Comparison of ENCODE assay signal across 8 cellular contexts in the genomic region with DNA sequence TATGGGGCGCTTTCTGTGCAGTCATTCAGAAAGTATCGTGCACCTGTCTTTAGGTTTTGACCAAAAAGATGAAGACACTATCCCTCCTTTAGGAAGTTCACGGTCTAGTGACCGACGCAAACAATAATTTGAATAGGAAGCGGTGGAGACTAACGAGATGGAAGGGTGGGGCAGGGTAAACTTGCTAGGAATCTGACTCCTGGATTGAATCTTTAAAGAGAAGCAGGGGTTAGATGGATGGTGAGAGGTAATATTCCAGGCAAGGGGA. TPM values are rescaled to one million over a fixed set of nuclear protein-coding genes. Genes with fewer than 3 reads are reported as not detected.
A peak's percentile ranks its signal among the peaks of the same experiment; 100 is the strongest.
DNase-seq lines count a peak whose midpoint lies in the region; ATAC-seq and TF ChIP-seq lines count a peak whose summit lies in the region.

No MANE protein-coding gene starts in this region.

- H3K9me3 ChIP-seq in ascending aorta = no peaks in the 10 kb centered on the region

- no peak overlapping the region for H3K4ac ChIP-seq in mesendoderm (ENCODE audit: low read depth, low read length)

- peak overlapping the region; percentile 48 for H2AK5ac ChIP-seq in mesendoderm (ENCODE audit: low read length)

- no peaks in the 10 kb centered on the region for H3K36me3 ChIP-seq in ascending aorta
- no peaks in the 10 kb centered on the region for H3K36me3 ChIP-seq in mesendoderm (ENCODE audit: control insufficient read depth, insufficient read depth, low read length)

- H2BK15ac ChIP-seq in mesendoderm (replicated peaks; ENCODE audit: low read depth) = no peak overlapping the region

- peak overlapping the region; percentile 76 for H3K4me3 ChIP-seq in GM08714 (ENCODE audit: low read length)
- peak overlapping the region; percentile 78 to 81 for H3K4me3 ChIP-seq in ascending aorta
- H3K4me3 ChIP-seq in mesendoderm (ENCODE audit: low read length) = no peak overlapping the region

- no CpG with 5 or more reads among the region's 7 CpGs for WGBS in mesendoderm (ENCODE audit: extremely low coverage, insufficient coverage, low lambda C conversion rate)

- peak overlapping the region; percentile 56 for H3K9ac ChIP-seq in mesendoderm (ENCODE audit: low read length)

- H3K79me1 ChIP-seq in mesendoderm (ENCODE audit: low read length) = peaks cover 2% of the 10 kb centered on the region

- TF ChIP-seq CTCF in ascending aorta (IDR thresholded peaks at IDR 0.05) = no peak

- peak overlapping the region; percentile 51 for H3K4me2 ChIP-seq in mesendoderm (ENCODE audit: low read length)

- H4K5ac ChIP-seq in mesendoderm (ENCODE audit: low read length) = peak overlapping the region; percentile 89

- DNase-seq in ascending aorta (ENCODE audit: low spot score in 2 of 2) = no peak
- no peak for DNase-seq in mesendoderm
- DNase-seq in cerebellar nuclear complex (lab: John Stamatoyannopoulos, UW) = no peak
- no peak for DNase-seq in T-helper 9 cell

- H3K23ac ChIP-seq in mesendoderm (ENCODE audit: low read length) = no peak overlapping the region

- H2BK120ac ChIP-seq in mesendoderm (ENCODE audit: low read depth, low read length) = no peak overlapping the region

- H3K79me2 ChIP-seq in mesendoderm (ENCODE audit: control insufficient read depth, insufficient read depth, low read length) = peaks cover 35% of the 10 kb centered on the region

- H2BK5ac ChIP-seq in mesendoderm (ENCODE audit: low read length) = no peak overlapping the region

- H4K8ac ChIP-seq in mesendoderm (ENCODE audit: low read depth, low read length) = peak overlapping the region; percentile 30

- no peak overlapping the region for H3K18ac ChIP-seq in mesendoderm (ENCODE audit: low read length)

- peak overlapping the region; percentile 57 for H3K56ac ChIP-seq in mesendoderm (ENCODE audit: low read length)

- ATAC-seq in HG03460 (IDR thresholded peaks at IDR 0.05; ENCODE audit: unreplicated experiment) (peak; percentile 21), GM21390 (IDR thresholded peaks at IDR 0.05; ENCODE audit: unreplicated experiment) (no peak), HG03196 (IDR thresholded peaks at IDR 0.05; ENCODE audit: unreplicated experiment) (no peak)

- H3K27me3 ChIP-seq in ascending aorta (no peaks in the 10 kb centered on the region), mesendoderm (ENCODE audit: insufficient read depth, low read length, poor library complexity) (no peaks in the 10 kb centered on the region)

- intact Hi-C loops in ascending aorta (cut with DNase I) = no loop called here

- peaks cover 0 to 5% of the 10 kb centered on the region in 2 donors for H3K4me1 ChIP-seq in ascending aorta
- peaks cover 2% of the 10 kb centered on the region for H3K4me1 ChIP-seq in mesendoderm (ENCODE audit: control insufficient read depth, low read depth, low read length)

- H3K27ac ChIP-seq in ascending aorta = peak overlapping the region; percentile 70 to 98
- no peak overlapping the region for H3K27ac ChIP-seq in mesendoderm (ENCODE audit: low read depth, low read length)

RNA-seq across cellular contexts. Expression of a gene that starts 0.6 kb away (rescaled TPM):
- total RNA-seq in ascending aorta = 12.3 TPM
- polyA plus RNA-seq in mesendoderm (2013, experiment 1 of 2) = 117 TPM
- polyA plus RNA-seq in mesendoderm (2013, experiment 2 of 2) = 116 TPM

RNA-seq across cellular contexts. Expression of a gene that starts 12.1 kb away (rescaled TPM):
- total RNA-seq in ascending aorta = 13.5 TPM
- 10.4 TPM for polyA plus RNA-seq in mesendoderm (2013, experiment 1 of 2)
- polyA plus RNA-seq in mesendoderm (2013, experiment 2 of 2) = 9.8 TPM
